ENCODE assay signal across 11 cellular contexts in genomic region chr10:114239994-114240345, GRCh38. TPM values are rescaled to one million over a fixed set of nuclear protein-coding genes. Genes with fewer than 3 reads are reported as not detected.
DNase-seq lines count a peak whose midpoint lies in the region; ATAC-seq and TF ChIP-seq lines count a peak whose summit lies in the region.
"Had no signal": no experiment of that assay in that cellular context is flagged by ENCODE, and none has a peak within 500 bp of the region (broad histone marks: within the 10 kb centered on the region; RNA-seq: fewer than 3 reads in every experiment).

No MANE protein-coding gene starts in this region.

- H3K9me3 ChIP-seq in HUES48 (ENCODE audit: control insufficient read depth, insufficient read depth, low read length) (no peaks in the 10 kb centered on the region), mammary epithelial cell (replicated peaks; ENCODE audit: insufficient read depth, low read length) (no peaks in the 10 kb centered on the region), spleen (no peaks in the 10 kb centered on the region)

- dilution Hi-C loops in mammary epithelial cell (cut with HindIII; ENCODE audit: low sequenced_read_pairs), result loop anchor here (5.0 kb wide), 1 partner anchor 53 kb away; no protein-coding TSS in a partner anchor

- BruUV-seq in mammary epithelial cell (replicated peaks; lab: Mats Ljungman, UMichigan), result no TSS peak

- TF ChIP-seq CTCF in mammary epithelial cell (conservative IDR thresholded peaks at IDR 0.05 in 1 of 2, IDR thresholded peaks at IDR 0.05 in 1 of 2; ENCODE audit: extremely low read depth in 1 of 2, insufficient read depth in 1 of 2, low read depth in 1 of 2, low read length in 2 of 2) (no peak), spleen (IDR thresholded peaks at IDR 0.05 in 8 of 11, conservative IDR thresholded peaks at IDR 0.05 in 3 of 11) (no peak)

- CTCF ChIA-PET in mammary epithelial cell (lab: Charles Lee; ENCODE audit: low non-redundant PET), result no interaction called here

- intact Hi-C loops in mammary epithelial cell (cut with micrococcal nuclease), result no loop called here
- intact Hi-C loops in spleen (cut with DNase I; ENCODE audit: low total_unique reads), result no loop called here

- H3K27me3 ChIP-seq in HUES48 (ENCODE audit: control insufficient read depth, insufficient read depth, low read length), result peaks cover 47% of the 10 kb centered on the region
- H3K27me3 ChIP-seq in mammary epithelial cell (ENCODE audit: insufficient read depth, low read length), result no peaks in the 10 kb centered on the region
- peaks cover 0 to 100% (median 41%) of the 10 kb centered on the region in 7 donors for H3K27me3 ChIP-seq in spleen (replicated peaks in 1 of 7)

- H3K9ac ChIP-seq in HUES48 (ENCODE audit: low read depth, low read length) (no peak overlapping the region; the same call in 1 of the 2 replicates), mammary epithelial cell (ENCODE audit: insufficient read depth, low read length) (no peak overlapping the region)

- H3K36me3 ChIP-seq in HUES48 (ENCODE audit: control insufficient read depth, insufficient read depth, low read length) (no peaks in the 10 kb centered on the region), mammary epithelial cell (ENCODE audit: insufficient read depth, low read length) (no peaks in the 10 kb centered on the region), spleen (no peaks in the 10 kb centered on the region)

- peak overlapping the region; percentile 95 for H3K4me2 ChIP-seq in mammary epithelial cell (ENCODE audit: insufficient read depth, low read depth, low read length)

- in situ Hi-C loops in mammary epithelial cell (cut with MboI; ENCODE audit: low sequenced_read_pairs in 2 of 2), result no loop called here

- ATAC-seq in GM21367 (IDR thresholded peaks at IDR 0.05; ENCODE audit: unreplicated experiment), result no peak

- H3K4me1 ChIP-seq in HUES48 (ENCODE audit: control insufficient read depth, insufficient read depth, low read length) (peaks cover 7% of the 10 kb centered on the region), mammary epithelial cell (ENCODE audit: insufficient read depth, low read length) (peaks cover 27% of the 10 kb centered on the region), spleen (peaks cover 6 to 21% (median 14%) of the 10 kb centered on the region in 6 donors)

- 86% methylated on average over 5 of the region's 11 CpGs for WGBS in mammary epithelial cell (ENCODE audit: low coverage, missing lambda C conversion rate)
- WGBS in spleen, 5 donors, result 65 to 77% (median 73%) methylated on average over 5 to 11 of the region's 11 CpGs

- no peaks in the 10 kb centered on the region for H3K79me2 ChIP-seq in mammary epithelial cell (ENCODE audit: insufficient read depth, low read length)

- no peak for TF ChIP-seq POLR2A in spleen (IDR thresholded peaks at IDR 0.05)

- H3K27ac ChIP-seq in HUES48 (ENCODE audit: low read depth, low read length) (no peak overlapping the region), mammary epithelial cell (ENCODE audit: insufficient read depth, low read depth, low read length) (no peak overlapping the region), spleen (no peak overlapping the region)

- H2AFZ ChIP-seq in mammary epithelial cell (ENCODE audit: low read depth, low read length), result peak overlapping the region; percentile 87

- peak overlapping the region; percentile 64 for H3K4me3 ChIP-seq in HUES48 (ENCODE audit: low read depth, low read length)
- peak overlapping the region in 1 of 3 experiments; percentile 54 for H3K4me3 ChIP-seq in mammary epithelial cell (replicated peaks in 1 of 3; ENCODE audit: insufficient read depth in 1 of 3, low read depth in 2 of 3, low read length in 3 of 3)
- H3K4me3 ChIP-seq in spleen, result peak overlapping the region in 5 of 8 donors; percentile 29 to 67 (median 41)

- H4K20me1 ChIP-seq in mammary epithelial cell (ENCODE audit: insufficient read depth, low read length), result no peaks in the 10 kb centered on the region

- DNase-seq in mammary epithelial cell, result no peak
- DNase-seq in left kidney (ENCODE audit: low read depth, low spot score), result peak; percentile 19
- DNase-seq in spleen, result no peak
- no peak for DNase-seq in activated CD4-positive, alpha-beta T cell treated with anti-CD3 and anti-CD28 coated beads, Interleukin-2, amount 50 U/mL, for 1 hour
- no peak for DNase-seq in GM03348 (ENCODE audit: low spot score)

RNA-seq across cellular contexts. Expression of gene VWA2, which starts 0.9 kb away (rescaled TPM):
- total RNA-seq in mammary epithelial cell (1 to 10 TPM in 1 of 2 donors, under 1 TPM in 1; 0.14 to 2.5 TPM), spleen (1 to 10 TPM in 4 of 7 donors, under 1 TPM in 2, not detected in 1; 0.46 to 1.9 (median 1.3) TPM)
- polyA plus RNA-seq in mammary epithelial cell (0.34 TPM), spleen (under 1 TPM; 0.02 to 0.22 (median 0.07) TPM)
- 1.8 TPM for polyA minus RNA-seq in mammary epithelial cell
- total RNA-seq: activated CD8-positive, alpha-beta memory T cell treated with anti-CD3 and anti-CD28 coated beads for 36 hours; neural crest cell; skeletal muscle tissue; T-helper 2 cell treated with Interferon-gamma antibody and Interleukin-4, amounts not matched to agents 100 ng/mL and 5 ng/mL, for 36 hours had no signal
